1 cellular context compared by ENCODE assay signal in genomic region chr9:117104972-117105495, GRCh38.
TF ChIP-seq lines count a peak whose summit lies in the region.

No MANE protein-coding gene starts in this region.

TF ChIP-seq in GM23338, 12 proteins besides CTCF, POLR2A, EP300 and RAD21 (continued from another document):
- TF ChIP-seq ZNF462 (CRISPR knock-in tag; IDR thresholded peaks at IDR 0.05) (no peak), ZNF114 (CRISPR knock-in tag; IDR thresholded peaks at IDR 0.05) (no peak), REST (IDR thresholded peaks at IDR 0.05; ENCODE audit: unreplicated experiment) (no peak), STAT1 (IDR thresholded peaks at IDR 0.05; ENCODE audit: unreplicated experiment) (no peak), EZH2phosphoT487 (IDR thresholded peaks at IDR 0.05; ENCODE audit: unreplicated experiment) (no peak)
